Comparison of ENCODE assay signal across 28 cellular contexts in the genomic region with DNA sequence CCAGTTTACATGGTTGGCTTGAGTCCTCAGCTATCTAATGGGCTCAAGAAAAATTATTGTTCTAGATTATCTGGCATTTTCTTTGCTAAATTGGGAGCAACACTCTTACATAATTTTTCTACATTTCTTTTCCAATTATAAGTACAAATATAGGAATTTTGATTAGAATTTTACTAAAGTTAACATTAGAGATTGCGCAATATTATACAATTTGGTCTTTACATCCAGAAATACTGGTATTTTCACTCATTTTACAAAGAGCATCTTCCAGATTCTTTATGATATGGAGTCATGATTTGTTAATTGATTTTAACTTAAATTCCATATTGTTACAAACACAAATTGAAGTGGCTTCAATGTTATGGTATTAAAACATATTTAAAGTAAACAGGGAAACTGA.
"Had no signal": no experiment of that assay in that cellular context is flagged by ENCODE, and none has a peak within 500 bp of the region (broad histone marks: within the 10 kb centered on the region; RNA-seq: fewer than 3 reads in every experiment).

No MANE protein-coding gene starts in this region.

- H3K27ac ChIP-seq: brain microvascular endothelial cell, coronary artery, epithelial cell of prostate, esophagus squamous epithelium, gastroesophageal sphincter, WERI-Rb-1 had no signal

- H3K27me3 ChIP-seq: brain microvascular endothelial cell, esophagus squamous epithelium, gastroesophageal sphincter had no signal

- H3K4me3 ChIP-seq: coronary artery, esophagus squamous epithelium, gastroesophageal sphincter had no signal

- FAIRE-seq: astrocyte, bronchial epithelial cell had no signal

- ATAC-seq: activated CD4-positive, CD25-positive, alpha-beta regulatory T cell treated with anti-CD3 and anti-CD28 coated beads, Interleukin-2, amount 50 U/mL, for 24 hours; activated CD8-positive, alpha-beta T cell treated with anti-CD3 and anti-CD28 coated beads for 36 hours; activated T-cell treated with anti-CD3 and anti-CD28 coated beads, Interleukin-2, amount 50 U/mL, for 4 hours; activated T-helper 17 cell treated with anti-CD3 and anti-CD28 coated beads, Interleukin-2, amount 50 U/mL, for 72 hours; effector memory CD8-positive, alpha-beta T cell; gastroesophageal sphincter; T-helper 17 cell had no signal

- H3K9me3 ChIP-seq: esophagus squamous epithelium, gastroesophageal sphincter had no signal

- DNase-seq: activated B cell treated with CpG ODN at 0.5 μM for 24 hours; activated CD4-positive, alpha-beta T cell treated with anti-CD3 and anti-CD28 coated beads for 48 hours; activated CD4-positive, alpha-beta T cell treated with anti-CD3 and anti-CD28 coated beads, Interleukin-2, amount 50 U/mL, for 1 hour; activated CD4-positive, alpha-beta T cell treated with anti-CD3 and anti-CD28 coated beads, Interleukin-2, amount 50 U/mL, for 48 hours; activated CD8-positive, alpha-beta memory T cell treated with anti-CD3 and anti-CD28 coated beads for 24 hours; activated CD8-positive, alpha-beta T cell treated with anti-CD3 and anti-CD28 coated beads for 36 hours; activated effector memory CD4-positive, alpha-beta T cell treated with Interleukin-2 at 50 U/mL for 16 hours; activated gamma-delta T cell treated with Interleukin-2 at 50 U/mL for 16 hours; activated naive CD4-positive, alpha-beta T cell treated with anti-CD3 and anti-CD28 coated beads, Interleukin-2, amount 50 U/mL, for 16 hours; activated naive CD4-positive, alpha-beta T cell treated with Interleukin-2 at 50 U/mL for 16 hours; activated T-cell treated with anti-CD3 and anti-CD28 coated beads, Interleukin-2, amount 50 U/mL, for 4 hours; amniotic stem cell; anterior cingulate cortex; brain microvascular endothelial cell; effector CD4-positive, alpha-beta T cell; effector memory CD8-positive, alpha-beta T cell; esophagus squamous epithelium; foreskin melanocyte; T-helper 17 cell; T1000; WERI-Rb-1 had no signal

- H3K4me1 ChIP-seq: esophagus squamous epithelium, gastroesophageal sphincter had no signal
